ENCODE assay signal across 19 cellular contexts in the genomic region with DNA sequence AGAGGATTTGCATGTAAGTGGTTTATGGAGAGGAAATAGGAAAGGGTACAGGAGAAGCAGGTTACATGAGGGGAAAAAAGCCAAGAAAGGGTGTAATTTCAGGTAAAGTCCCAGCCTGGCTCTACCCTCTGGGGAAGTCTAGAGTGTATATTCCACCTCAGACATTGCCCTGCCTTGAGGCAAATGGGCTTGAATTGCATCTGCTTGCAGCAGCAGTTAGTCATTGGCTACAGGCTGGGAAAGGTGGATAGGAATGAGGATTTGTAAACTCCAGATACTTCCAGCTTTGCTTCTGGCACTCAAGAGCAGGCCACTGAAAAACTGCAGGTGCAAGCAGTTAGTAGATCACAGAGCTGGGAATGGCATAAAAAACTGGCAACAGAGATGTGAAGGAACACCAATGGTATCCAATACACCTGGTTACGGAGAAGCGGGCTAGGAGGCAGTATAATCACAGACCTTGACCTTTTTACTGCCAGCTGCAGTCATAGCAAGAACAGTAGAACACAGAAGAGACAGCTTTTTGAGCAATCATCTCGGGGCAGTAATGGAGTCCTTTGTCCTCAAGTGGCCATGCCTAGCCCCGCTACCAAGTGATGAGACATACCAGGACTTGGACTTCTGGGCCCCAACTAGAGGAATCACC.
A peak's percentile ranks its signal among the peaks of the same experiment; 100 is the strongest.
DNase-seq lines count a peak whose midpoint lies in the region; ATAC-seq and TF ChIP-seq lines count a peak whose summit lies in the region.
"Had no signal": no experiment of that assay in that cellular context is flagged by ENCODE, and none has a peak within 500 bp of the region (broad histone marks: within the 10 kb centered on the region; RNA-seq: fewer than 3 reads in every experiment).

No MANE protein-coding gene starts in this region.

- H3K27ac ChIP-seq in RWPE2 (ENCODE audit: poor library complexity, severe bottlenecking) (no peak overlapping the region), hepatocyte (peak overlapping the region; percentile 69), neuronal stem cell (replicated peaks; ENCODE audit: low read length) (no peak overlapping the region), upper lobe of right lung (no peak overlapping the region)
- H3K27ac ChIP-seq: VCaP had no signal

- H2AK5ac ChIP-seq in neuronal stem cell (ENCODE audit: low read depth, low read length), result no peak overlapping the region

- H2BK5ac ChIP-seq in neuronal stem cell (ENCODE audit: low read length), result no peak overlapping the region

- H3K4me2 ChIP-seq in hepatocyte, result no peak overlapping the region
- no peak overlapping the region for H3K4me2 ChIP-seq in neuronal stem cell (ENCODE audit: insufficient read depth, low read length, poor library complexity, severe bottlenecking)

- no peak overlapping the region for H3K14ac ChIP-seq in neuronal stem cell (ENCODE audit: low read length)

- no peak overlapping the region for H4K8ac ChIP-seq in neuronal stem cell (ENCODE audit: low read depth, low read length)

- no peak overlapping the region for H3K4ac ChIP-seq in neuronal stem cell (ENCODE audit: low read length)

- H3K79me1 ChIP-seq in neuronal stem cell (ENCODE audit: low read depth, low read length), result peaks cover 2% of the 10 kb centered on the region

- peak overlapping the region; percentile 63 for H3K18ac ChIP-seq in neuronal stem cell (ENCODE audit: low read length)

- H3K4me1 ChIP-seq in RWPE2 (ENCODE audit: insufficient read depth, poor library complexity, severe bottlenecking) (peaks cover 16% of the 10 kb centered on the region), hepatocyte (ENCODE audit: insufficient read depth) (peaks cover 16% of the 10 kb centered on the region), neuronal stem cell (ENCODE audit: control insufficient read depth in 2 of 2, insufficient read depth in 1 of 2, low read depth in 1 of 2, low read length in 2 of 2) (peaks cover 6 to 10% of the 10 kb centered on the region in 2 donors), upper lobe of right lung (no peaks in the 10 kb centered on the region)

- H2AFZ ChIP-seq in hepatocyte (no peak overlapping the region), neuronal stem cell (ENCODE audit: low read length) (no peak overlapping the region)

- 79% methylated on average over 4 of the region's 4 CpGs for WGBS in hepatocyte (ENCODE audit: low lambda C conversion rate, missing lambda C conversion rate)
- WGBS in neuronal stem cell (ENCODE audit: extremely low coverage in 2 of 2, insufficient read length in 2 of 2, insufficient replicate concordance in 1 of 2), 2 donors, result no CpG with 5 or more reads among the region's 4 CpGs

- no peak overlapping the region for H4K91ac ChIP-seq in neuronal stem cell (ENCODE audit: low read depth, low read length, poor library complexity)

- intact Hi-C loops in upper lobe of right lung (cut with DNase I), result no loop called here

- H3K79me2 ChIP-seq in hepatocyte, result no peaks in the 10 kb centered on the region

- H2BK12ac ChIP-seq in neuronal stem cell (ENCODE audit: low read length), result peak overlapping the region; percentile 76

- H3K4me3 ChIP-seq in RWPE2 (ENCODE audit: severe bottlenecking) (no peak overlapping the region), hepatocyte (no peak overlapping the region), neuronal stem cell (ENCODE audit: low read length in 2 of 2) (no peak overlapping the region), upper lobe of right lung (no peak overlapping the region)
- H3K4me3 ChIP-seq: sigmoid colon had no signal

- H3K27me3 ChIP-seq in RWPE2 (ENCODE audit: insufficient read depth, poor library complexity, severe bottlenecking) (no peaks in the 10 kb centered on the region), hepatocyte (no peaks in the 10 kb centered on the region), neuronal stem cell (ENCODE audit: control insufficient read depth in 3 of 3, insufficient read depth in 3 of 3, low read depth in 1 of 3, low read length in 3 of 3) (no peaks in the 10 kb centered on the region), upper lobe of right lung (no peaks in the 10 kb centered on the region)
- H3K27me3 ChIP-seq: sigmoid colon had no signal

- H2BK120ac ChIP-seq in neuronal stem cell (ENCODE audit: low read depth, low read length), result no peak overlapping the region

- H4K20me1 ChIP-seq in hepatocyte (ENCODE audit: insufficient read depth, poor library complexity, severe bottlenecking), result no peaks in the 10 kb centered on the region

- H2BK15ac ChIP-seq in neuronal stem cell (ENCODE audit: low read length), result no peak overlapping the region

- no peak overlapping the region for H3K23ac ChIP-seq in neuronal stem cell (ENCODE audit: low read depth, low read length, poor library complexity)

- ATAC-seq in RWPE2 (ENCODE audit: low read depth), result peak; percentile 23; the same call in 1 of the 3 replicates
- ATAC-seq in HG03196 (IDR thresholded peaks at IDR 0.05; ENCODE audit: unreplicated experiment), result no peak
- no peak for ATAC-seq in upper lobe of right lung
- ATAC-seq: activated CD8-positive, alpha-beta memory T cell treated with anti-CD3 and anti-CD28 coated beads, Interleukin-2, amount 10 ng/mL, durations not matched to agents 7 days and 5 days; left lobe of liver had no signal

- TF ChIP-seq CTCF in RWPE2 (IDR thresholded peaks at IDR 0.05; ENCODE audit: poor library complexity, severe bottlenecking) (no peak), hepatocyte (IDR thresholded peaks at IDR 0.05; ENCODE audit: poor library complexity) (no peak), upper lobe of right lung (IDR thresholded peaks at IDR 0.05) (no peak)

- peak; percentile 75 for DNase-seq in ELF-1 (ENCODE audit: low read depth, low spot score)
- DNase-seq in RWPE2 (ENCODE audit: low spot score), result no peak
- DNase-seq in hepatocyte (ENCODE audit: low spot score), result no peak
- no peak for DNase-seq in neuronal stem cell (ENCODE audit: low spot score)
- DNase-seq in medulla oblongata (ENCODE audit: extremely low spot score), result no peak
- DNase-seq in upper lobe of right lung, result no peak
- DNase-seq: activated CD4-positive, alpha-beta T cell treated with anti-CD3 and anti-CD28 coated beads for 48 hours; activated CD8-positive, alpha-beta memory T cell treated with anti-CD3 and anti-CD28 coated beads, Interleukin-2, amount 10 ng/mL, durations not matched to agents 7 days and 5 days; activated naive CD4-positive, alpha-beta T cell treated with anti-CD3 and anti-CD28 coated beads, Interleukin-2, amount 50 U/mL, for 16 hours; amygdala; CD4-positive, CD25-positive, alpha-beta regulatory T cell; NCI-H1417 treated with DMSO at 0.1 percent for 48 hours; NCI-H524 treated with DMSO at 0.1 percent for 48 hours; nephron progenitor cell; posterior cingulate gyrus; sigmoid colon had no signal

- no peaks in the 10 kb centered on the region for H3K9me3 ChIP-seq in RWPE2 (ENCODE audit: severe bottlenecking)
- H3K9me3 ChIP-seq in hepatocyte (ENCODE audit: low read depth), result no peaks in the 10 kb centered on the region
- no peaks in the 10 kb centered on the region for H3K9me3 ChIP-seq in neuronal stem cell (replicated peaks in 1 of 2; ENCODE audit: control insufficient read depth in 2 of 2, insufficient read depth in 1 of 2, low read depth in 1 of 2, low read length in 2 of 2)
- no peaks in the 10 kb centered on the region for H3K9me3 ChIP-seq in upper lobe of right lung
- H3K9me3 ChIP-seq: sigmoid colon had no signal

- H3K9me2 ChIP-seq in hepatocyte (replicated peaks; ENCODE audit: insufficient read depth), result no peaks in the 10 kb centered on the region

- no peak overlapping the region for H3K9ac ChIP-seq in neuronal stem cell (ENCODE audit: low read depth, low read length, poor library complexity)

- H3K36me3 ChIP-seq in RWPE2 (ENCODE audit: low read depth) (no peaks in the 10 kb centered on the region), hepatocyte (replicated peaks; ENCODE audit: insufficient read depth, low read depth) (no peaks in the 10 kb centered on the region), neuronal stem cell (replicated peaks in 1 of 2; ENCODE audit: control insufficient read depth in 2 of 2, insufficient read depth in 2 of 2, low read length in 2 of 2) (no peaks in the 10 kb centered on the region), upper lobe of right lung (no peaks in the 10 kb centered on the region)
- H3K36me3 ChIP-seq: sigmoid colon had no signal
